ENCODE assay signal across 15 cellular contexts in the genomic region with DNA sequence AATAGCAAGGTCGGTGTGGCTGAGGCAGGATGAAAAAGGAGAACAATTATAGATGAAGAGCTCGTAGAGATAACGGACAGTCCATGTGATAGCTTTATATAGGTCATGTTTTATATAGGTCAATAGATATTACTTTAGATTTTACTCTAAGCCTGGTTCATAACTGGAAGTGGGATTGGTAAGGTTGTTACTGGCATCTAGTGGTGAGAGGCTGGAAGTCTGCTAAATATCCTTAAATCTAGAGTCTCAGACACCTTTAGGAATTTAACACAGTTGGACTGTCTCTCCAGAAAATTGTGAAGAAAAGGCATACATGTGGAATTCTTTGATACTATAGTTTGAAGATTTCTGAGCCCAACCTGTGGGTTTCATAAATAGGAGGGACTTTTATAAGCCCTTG.
DNase-seq lines count a peak whose midpoint lies in the region; ATAC-seq, FAIRE-seq and TF ChIP-seq lines count a peak whose summit lies in the region.
"Had no signal": no experiment of that assay in that cellular context is flagged by ENCODE, and none has a peak within 500 bp of the region (broad histone marks: within the 10 kb centered on the region; RNA-seq: fewer than 3 reads in every experiment).

No MANE protein-coding gene starts in this region.

- H3K79me1 ChIP-seq in mesenchymal stem cell (replicated peaks; ENCODE audit: low read length, poor library complexity, severe bottlenecking), result no peaks in the 10 kb centered on the region

- peak; percentile 26 for DNase-seq in HT1080 (ENCODE audit: low read depth)
- DNase-seq in astrocyte (ENCODE audit: low read depth), result no peak
- peak; percentile 22 for DNase-seq in mesenchymal stem cell
- no peak for DNase-seq in body of pancreas
- DNase-seq in right atrium auricular region (ENCODE audit: low spot score), result no peak
- DNase-seq: Calu3, caudate nucleus, NCI-H2227 treated with DMSO at 0.1 percent for 48 hours, nucleus accumbens, SJCRH30 had no signal

- no peaks in the 10 kb centered on the region for H3K36me3 ChIP-seq in DOHH2 (ENCODE audit: control insufficient read depth, low read length)
- peaks cover 3% of the 10 kb centered on the region for H3K36me3 ChIP-seq in astrocyte (ENCODE audit: insufficient read depth, low read length)
- no peaks in the 10 kb centered on the region for H3K36me3 ChIP-seq in mesenchymal stem cell (ENCODE audit: control insufficient read depth in 1 of 2, insufficient read depth in 2 of 2, low read depth in 1 of 2, low read length in 2 of 2)
- peaks cover 0 to 2% of the 10 kb centered on the region in 2 donors for H3K36me3 ChIP-seq in body of pancreas (replicated peaks in 1 of 2; ENCODE audit: insufficient read depth in 1 of 2, low read depth in 2 of 2)
- no peaks in the 10 kb centered on the region for H3K36me3 ChIP-seq in right atrium auricular region
- H3K36me3 ChIP-seq: SJCRH30 had no signal

- H3K9me3 Mint-ChIP-seq in astrocyte (ENCODE audit: unreplicated experiment), result no peaks in the 10 kb centered on the region
- H3K9me3 Mint-ChIP-seq: activated T-helper 2 cell treated with anti-CD3 and anti-CD28 coated beads, Interferon-gamma antibody, Interleukin-2, Interleukin-4, amounts not matched to agents 10 μg/mL and 5 μg/mL and 100 μg/mL, durations not matched to agents 14 hours and 24 hours and 36 hours had no signal

- no peak for TF ChIP-seq POLR2A in body of pancreas (IDR thresholded peaks at IDR 0.05)

- H3K23ac ChIP-seq in mesenchymal stem cell (ENCODE audit: low read length in 2 of 2), result no peak overlapping the region

- H3K36me3 Mint-ChIP-seq in astrocyte (ENCODE audit: low read depth, unreplicated experiment), result peaks cover 2% of the 10 kb centered on the region

- H3K4ac ChIP-seq in mesenchymal stem cell (ENCODE audit: low read depth in 1 of 2, low read length in 2 of 2), result no peak overlapping the region

- H3K4me2 ChIP-seq in DOHH2 (ENCODE audit: low read length), result no peak overlapping the region
- no peak overlapping the region for H3K4me2 ChIP-seq in astrocyte (ENCODE audit: low read length)
- H3K4me2 ChIP-seq in mesenchymal stem cell (ENCODE audit: low read length, poor library complexity, severe bottlenecking), result no peak overlapping the region

- no peaks in the 10 kb centered on the region for H4K20me1 ChIP-seq in DOHH2 (ENCODE audit: control insufficient read depth, insufficient read depth, low read depth, low read length)
- peaks cover 3% of the 10 kb centered on the region for H4K20me1 ChIP-seq in astrocyte (ENCODE audit: insufficient read depth, low read length)

- no peak overlapping the region for H3K14ac ChIP-seq in mesenchymal stem cell (ENCODE audit: low read length in 2 of 2)

- ATAC-seq in body of pancreas (no peak), HG02763 (IDR thresholded peaks at IDR 0.05; ENCODE audit: unreplicated experiment) (no peak), HG02885 (IDR thresholded peaks at IDR 0.05; ENCODE audit: poor library complexity, unreplicated experiment) (no peak)
- ATAC-seq: K562 had no signal

- 100% methylated on average over 1 of the region's 3 CpGs for WGBS in mesenchymal stem cell
- WGBS in body of pancreas, 2 donors, result 47 to 52% methylated on average over 3 of the region's 3 CpGs

- no peak overlapping the region for H2AK5ac ChIP-seq in mesenchymal stem cell (ENCODE audit: low read length, severe bottlenecking)

- intact Hi-C loops in body of pancreas (cut with DNase I), result no loop called here

- H3K4me3 ChIP-seq in DOHH2 (ENCODE audit: low read length) (no peak overlapping the region), astrocyte (ENCODE audit: insufficient read depth, low read depth, low read length) (no peak overlapping the region), mesenchymal stem cell (ENCODE audit: insufficient read depth in 1 of 2, low read depth in 1 of 2, low read length in 2 of 2) (no peak overlapping the region), body of pancreas (no peak overlapping the region), right atrium auricular region (no peak overlapping the region)
- H3K4me3 ChIP-seq: K562, SJCRH30 had no signal

- no peak for FAIRE-seq in astrocyte (lab: Jason Lieb, UNC)
- FAIRE-seq: K562 had no signal

- H3K4me3 Mint-ChIP-seq in astrocyte (ENCODE audit: unreplicated experiment), result no peak overlapping the region

- H3K27ac Mint-ChIP-seq in astrocyte (ENCODE audit: unreplicated experiment), result peak overlapping the region; percentile 84
- H3K27ac Mint-ChIP-seq: activated T-helper 2 cell treated with anti-CD3 and anti-CD28 coated beads, Interferon-gamma antibody, Interleukin-2, Interleukin-4, amounts not matched to agents 10 μg/mL and 5 μg/mL and 100 μg/mL, durations not matched to agents 14 hours and 24 hours and 36 hours had no signal

- no peak overlapping the region for H4K91ac ChIP-seq in mesenchymal stem cell (ENCODE audit: low read length)

- H3F3A ChIP-seq in DOHH2 (ENCODE audit: control insufficient read depth, insufficient read depth), result no peaks in the 10 kb centered on the region

- H3K4me1 Mint-ChIP-seq in astrocyte (ENCODE audit: low read depth, unreplicated experiment), result peaks cover 23% of the 10 kb centered on the region

- no peak overlapping the region for H3K18ac ChIP-seq in mesenchymal stem cell (ENCODE audit: low read depth in 1 of 2, low read length in 2 of 2)

- TF ChIP-seq CTCF in DOHH2 (IDR thresholded peaks at IDR 0.05; ENCODE audit: low read depth, low read length, poor library complexity, severe bottlenecking) (peak; percentile 9), astrocyte (IDR thresholded peaks at IDR 0.05; ENCODE audit: insufficient read depth, low read depth, low read length) (peak; percentile 22), body of pancreas (IDR thresholded peaks at IDR 0.05) (peak in 2 of 7 experiments; percentile 12), right atrium auricular region (IDR thresholded peaks at IDR 0.05) (no peak)

- no peaks in the 10 kb centered on the region for H3K9me2 ChIP-seq in DOHH2 (replicated peaks; ENCODE audit: control insufficient read depth, low read length)

- H2BK120ac ChIP-seq in mesenchymal stem cell (ENCODE audit: low read depth, low read length), result no peak overlapping the region

- no peak overlapping the region for H2BK15ac ChIP-seq in mesenchymal stem cell (ENCODE audit: low read depth, poor library complexity, severe bottlenecking)

- H3K4me1 ChIP-seq in DOHH2 (ENCODE audit: control insufficient read depth, low read length) (no peaks in the 10 kb centered on the region), astrocyte (ENCODE audit: insufficient read depth, low read length) (no peaks in the 10 kb centered on the region), mesenchymal stem cell (ENCODE audit: control insufficient read depth, insufficient read depth, low read depth, low read length) (peaks cover 2% of the 10 kb centered on the region), body of pancreas (no peaks in the 10 kb centered on the region), right atrium auricular region (no peaks in the 10 kb centered on the region)
- H3K4me1 ChIP-seq: SJCRH30 had no signal

- no peak overlapping the region for H2BK12ac ChIP-seq in mesenchymal stem cell (ENCODE audit: low read length in 2 of 2)

- no peak overlapping the region for H3K9ac ChIP-seq in astrocyte (ENCODE audit: low read length)
- H3K9ac ChIP-seq in mesenchymal stem cell (ENCODE audit: low read length), result no peak overlapping the region

- H3K79me2 ChIP-seq in DOHH2 (ENCODE audit: control insufficient read depth, low read length), result no peaks in the 10 kb centered on the region
- no peaks in the 10 kb centered on the region for H3K79me2 ChIP-seq in astrocyte (ENCODE audit: insufficient read depth, low read length)

- H2BK5ac ChIP-seq in mesenchymal stem cell (ENCODE audit: low read depth, low read length, poor library complexity, severe bottlenecking), result no peak overlapping the region

- H3K27ac ChIP-seq in DOHH2 (ENCODE audit: low read depth, low read length) (no peak overlapping the region), astrocyte (ENCODE audit: low read depth, low read length) (no peak overlapping the region), mesenchymal stem cell (ENCODE audit: low read length, poor library complexity, severe bottlenecking) (no peak overlapping the region), body of pancreas (no peak overlapping the region), right atrium auricular region (no peak overlapping the region)
- H3K27ac ChIP-seq: SJCRH30 had no signal

- no peaks in the 10 kb centered on the region for H3K9me3 ChIP-seq in DOHH2 (ENCODE audit: control insufficient read depth, insufficient read depth, low read length)
- no peaks in the 10 kb centered on the region for H3K9me3 ChIP-seq in astrocyte (ENCODE audit: insufficient read depth, low read depth, low read length)
- no peaks in the 10 kb centered on the region for H3K9me3 ChIP-seq in mesenchymal stem cell (ENCODE audit: control insufficient read depth, low read length)
- H3K9me3 ChIP-seq in body of pancreas, result no peaks in the 10 kb centered on the region
- H3K9me3 ChIP-seq in right atrium auricular region, result no peaks in the 10 kb centered on the region
- H3K9me3 ChIP-seq: SJCRH30 had no signal

- H4K8ac ChIP-seq in mesenchymal stem cell (ENCODE audit: low read length), result no peak overlapping the region

- H3K27me3 Mint-ChIP-seq in astrocyte (ENCODE audit: low read depth, unreplicated experiment), result no peaks in the 10 kb centered on the region

- H2AFZ ChIP-seq in astrocyte (ENCODE audit: low read depth, low read length) (no peak overlapping the region), mesenchymal stem cell (ENCODE audit: low read depth, low read length) (no peak overlapping the region)

- no peaks in the 10 kb centered on the region for H3K27me3 ChIP-seq in DOHH2 (ENCODE audit: control insufficient read depth, low read length)
- H3K27me3 ChIP-seq in astrocyte (ENCODE audit: insufficient read depth, low read length), result no peaks in the 10 kb centered on the region
- no peaks in the 10 kb centered on the region for H3K27me3 ChIP-seq in mesenchymal stem cell (ENCODE audit: control insufficient read depth in 1 of 2, insufficient read depth in 1 of 2, low read length in 2 of 2)
- H3K27me3 ChIP-seq in body of pancreas, result no peaks in the 10 kb centered on the region
- H3K27me3 ChIP-seq in right atrium auricular region, result no peaks in the 10 kb centered on the region
- H3K27me3 ChIP-seq: SJCRH30 had no signal

Comparison
In these comparisons a context has a peak if more than half of its experiments do, and no peak if none do; other contexts are left out.
1. CTCF ChIP-seq: peak in DOHH2 (single experiment) and astrocyte (single experiment); none in right atrium auricular region (0 of 2).
2. DNase-seq: peak in HT1080 (single experiment) and mesenchymal stem cell (single experiment); none in astrocyte (single experiment), body of pancreas (0 of 4) and right atrium auricular region (single experiment).